Comparison of ENCODE assay signal across 18 cellular contexts in genomic region chr14:75053396-75054289, GRCh38. TPM values are rescaled to one million over a fixed set of nuclear protein-coding genes. Genes with fewer than 3 reads are reported as not detected.
DNase-seq lines count a peak whose midpoint lies in the region; ATAC-seq and TF ChIP-seq lines count a peak whose summit lies in the region.
"Had no signal": no experiment of that assay in that cellular context is flagged by ENCODE, and none has a peak within 500 bp of the region (broad histone marks: within the 10 kb centered on the region; RNA-seq: fewer than 3 reads in every experiment).

No MANE protein-coding gene starts in this region.

- TSS peak; percentile 17 for BruUV-seq in OCI-LY7 (replicated peaks; lab: Mats Ljungman, UMichigan)

- intact Hi-C loops in OCI-LY7 (cut with micrococcal nuclease; ENCODE audit: unreplicated experiment) = no loop called here
- intact Hi-C loops in prostate gland (cut with DNase I) = no loop called here
- intact Hi-C loops in mucosa of descending colon (cut with DNase I, micrococcal nuclease) = no loop called here

- no peaks in the 10 kb centered on the region for H4K20me1 ChIP-seq in OCI-LY7 (ENCODE audit: insufficient read depth, low read length)

- H2AFZ ChIP-seq in OCI-LY7 (ENCODE audit: low read length) = no peak overlapping the region

- H3K9me3 ChIP-seq in cardiac muscle cell (ENCODE audit: low read depth) (no peaks in the 10 kb centered on the region), right atrium auricular region (no peaks in the 10 kb centered on the region), OCI-LY7 (ENCODE audit: low read length) (no peaks in the 10 kb centered on the region), prostate gland (no peaks in the 10 kb centered on the region), mucosa of descending colon (no peaks in the 10 kb centered on the region)
- H3K9me3 ChIP-seq: Caco-2 had no signal

- no peak for ATAC-seq in mucosa of descending colon
- ATAC-seq: HCT116; stimulated activated naive CD8-positive, alpha-beta T cell treated with anti-CD3 and anti-CD28 coated beads, Interleukin-15, Interleukin-2, amounts not matched to agents 100 U/mL and 50 U/mL, for 24 hours had no signal

- peaks cover 4% of the 10 kb centered on the region; the same call in 1 of the 2 replicates for H3K79me2 ChIP-seq in OCI-LY7 (ENCODE audit: insufficient read depth, low read depth, low read length)

- no peak for TF ChIP-seq POLR2A in prostate gland (IDR thresholded peaks at IDR 0.05)

- H3K27ac ChIP-seq in cardiac muscle cell = peak overlapping the region; percentile 29
- no peak overlapping the region for H3K27ac ChIP-seq in right atrium auricular region
- no peak overlapping the region for H3K27ac ChIP-seq in OCI-LY7 (ENCODE audit: low read depth, low read length, poor library complexity, severe bottlenecking)
- H3K27ac ChIP-seq in prostate gland = no peak overlapping the region
- H3K27ac ChIP-seq in coronary artery = no peak overlapping the region

- no peak for DNase-seq in cardiac muscle cell (ENCODE audit: low read depth in 1 of 2, low spot score in 1 of 2)
- DNase-seq in right atrium auricular region (ENCODE audit: low spot score) = no peak
- DNase-seq in OCI-LY7 (ENCODE audit: low spot score) = no peak
- DNase-seq in fibroblast of mammary gland (ENCODE audit: low read depth) = peak; percentile 78
- DNase-seq in prostate gland (ENCODE audit: low spot score) = no peak
- DNase-seq in coronary artery (ENCODE audit: low spot score) = no peak
- DNase-seq in T-helper 9 cell = no peak
- no peak for DNase-seq in mucosa of descending colon
- DNase-seq: anterior cingulate cortex; Caco-2; cerebellar nuclear complex; effector memory CD4-positive, alpha-beta T cell; KBM-7; NCI-H1092 treated with DMSO at 0.1 percent for 48 hours; NCI-H524 treated with DMSO at 0.1 percent for 48 hours; stimulated activated naive CD8-positive, alpha-beta T cell treated with anti-CD3 and anti-CD28 coated beads, Interleukin-15, Interleukin-2, amounts not matched to agents 100 U/mL and 50 U/mL, for 24 hours; trophoblast cell had no signal

- H3K4me2 ChIP-seq in OCI-LY7 (ENCODE audit: low read length) = no peak overlapping the region

- no peaks in the 10 kb centered on the region for H3K27me3 ChIP-seq in cardiac muscle cell
- no peaks in the 10 kb centered on the region for H3K27me3 ChIP-seq in right atrium auricular region
- no peaks in the 10 kb centered on the region for H3K27me3 ChIP-seq in prostate gland (replicated peaks; ENCODE audit: insufficient read depth)

- TF ChIP-seq CTCF in cardiac muscle cell (IDR thresholded peaks at IDR 0.05; ENCODE audit: low read depth, low read length) = no peak
- no peak for TF ChIP-seq CTCF in right atrium auricular region (IDR thresholded peaks at IDR 0.05)
- no peak for TF ChIP-seq CTCF in OCI-LY7 (conservative IDR thresholded peaks at IDR 0.05; ENCODE audit: low read length)
- TF ChIP-seq CTCF in fibroblast of mammary gland (conservative IDR thresholded peaks at IDR 0.05; ENCODE audit: control insufficient read depth, insufficient read depth, low read depth, low read length) = no peak
- TF ChIP-seq CTCF in prostate gland (IDR thresholded peaks at IDR 0.05) = no peak
- TF ChIP-seq CTCF in coronary artery (IDR thresholded peaks at IDR 0.05) = no peak
- TF ChIP-seq CTCF in mucosa of descending colon (IDR thresholded peaks at IDR 0.05) = no peak

- CTCF ChIA-PET in OCI-LY7 (lab: Charles Lee; ENCODE audit: unreplicated experiment) = no interaction called here

- POLR2A ChIA-PET in OCI-LY7 (lab: Charles Lee) = no interaction called here

- no peaks in the 10 kb centered on the region for H3K9me2 ChIP-seq in OCI-LY7 (ENCODE audit: insufficient read depth, low read length)

- no peaks in the 10 kb centered on the region for H3K36me3 ChIP-seq in cardiac muscle cell
- no peaks in the 10 kb centered on the region for H3K36me3 ChIP-seq in right atrium auricular region
- peaks cover 32% of the 10 kb centered on the region for H3K36me3 ChIP-seq in OCI-LY7 (ENCODE audit: insufficient read depth, low read length)
- no peaks in the 10 kb centered on the region for H3K36me3 ChIP-seq in prostate gland
- no peaks in the 10 kb centered on the region for H3K36me3 ChIP-seq in mucosa of descending colon (ENCODE audit: low read depth)

- 54% methylated on average over 5 of the region's 5 CpGs for WGBS in prostate gland

- H3K4me3 ChIP-seq in cardiac muscle cell (no peak overlapping the region), right atrium auricular region (no peak overlapping the region), OCI-LY7 (ENCODE audit: low read depth, low read length, poor library complexity, severe bottlenecking) (no peak overlapping the region), fibroblast of mammary gland (ENCODE audit: control insufficient read depth, low read depth, low read length) (no peak overlapping the region), prostate gland (no peak overlapping the region), coronary artery (no peak overlapping the region), mucosa of descending colon (no peak overlapping the region)

- peaks cover 4% of the 10 kb centered on the region for H3K4me1 ChIP-seq in cardiac muscle cell (ENCODE audit: low read depth)
- H3K4me1 ChIP-seq in right atrium auricular region = peaks cover 0 to 19% of the 10 kb centered on the region in 2 donors
- H3K4me1 ChIP-seq in OCI-LY7 (ENCODE audit: insufficient read depth, low read length, poor library complexity, severe bottlenecking) = peaks cover 9% of the 10 kb centered on the region
- H3K4me1 ChIP-seq in prostate gland (replicated peaks) = peaks cover 3% of the 10 kb centered on the region
- H3K4me1 ChIP-seq in mucosa of descending colon (ENCODE audit: low read depth) = peaks cover 10% of the 10 kb centered on the region
- H3K4me1 ChIP-seq: Caco-2 had no signal

RNA-seq across cellular contexts. Expression of gene MLH3, which starts 2.4 kb away (rescaled TPM):
- total RNA-seq in cardiac muscle cell (13.6 and 21.7 TPM in 2 replicates), right atrium auricular region (10 to 100 TPM; 16.1 to 19.1 TPM), OCI-LY7 (2022) (6.1 and 6.7 TPM in 2 replicates), prostate gland (10 to 100 TPM; 23.3 to 29.6 TPM), mucosa of descending colon (10 to 100 TPM; 22.2 to 40.8 (median 26.2) TPM)
- 24.4 and 30.8 TPM in 2 replicates for polyA plus RNA-seq in cardiac muscle cell
- 5.1 and 6.6 TPM in 2 replicates for total RNA-seq in OCI-LY7 (2014; rRNA removed; shearing (Covaris generic))

RNA-seq across cellular contexts. Expression of gene ACYP1, which starts 10.2 kb away (rescaled TPM):
- total RNA-seq in cardiac muscle cell (28.7 and 41.3 TPM in 2 replicates), right atrium auricular region (10 to 100 TPM; 11.0 to 19.5 TPM), OCI-LY7 (2022) (65.0 and 80.9 TPM in 2 replicates), prostate gland (10 to 100 TPM; 11.2 to 14.3 TPM), mucosa of descending colon (10 to 100 TPM; 18.5 to 26.5 (median 20.3) TPM)
- polyA plus RNA-seq in cardiac muscle cell = 61.5 and 86.7 TPM in 2 replicates
- total RNA-seq in OCI-LY7 (2014; rRNA removed; shearing (Covaris generic)) = 97.5 and 121 TPM in 2 replicates

RNA-seq across cellular contexts. Expression of gene ZC2HC1C, which starts 15.8 kb away (rescaled TPM):
- total RNA-seq in cardiac muscle cell (2.5 and 8.2 TPM in 2 replicates), right atrium auricular region (10 to 100 TPM in 1 of 2 donors, 1 to 10 TPM in 1; 4.8 to 10.5 TPM), OCI-LY7 (2022) (1.2 and 3.7 TPM in 2 replicates), prostate gland (10 to 100 TPM in 1 of 2 donors, 1 to 10 TPM in 1; 1.8 to 19.4 TPM), mucosa of descending colon (1 to 10 TPM; 4.0 to 4.8 (median 4.7) TPM)
- polyA plus RNA-seq in cardiac muscle cell = 7.7 and 9.8 TPM in 2 replicates
- 3.2 and 3.4 TPM in 2 replicates for total RNA-seq in OCI-LY7 (2014; rRNA removed; shearing (Covaris generic))

RNA-seq across cellular contexts. Expression of gene EIF2B2, which starts 50.9 kb away (rescaled TPM):
- 57.3 and 69.5 TPM in 2 replicates for total RNA-seq in cardiac muscle cell
- polyA plus RNA-seq in cardiac muscle cell = 76.7 and 92.9 TPM in 2 replicates
- total RNA-seq in right atrium auricular region = 10 to 100 TPM; 26.1 to 35.3 TPM
- total RNA-seq in OCI-LY7 (2014; rRNA removed; shearing (Covaris generic)) = 33.5 and 42.0 TPM in 2 replicates
- total RNA-seq in OCI-LY7 (2022) = 49.8 and 53.8 TPM in 2 replicates
- 10 to 100 TPM; 43.9 to 60.4 TPM for total RNA-seq in prostate gland
- 10 to 100 TPM; 40.6 to 50.9 (median 46.3) TPM for total RNA-seq in mucosa of descending colon
